Comparison of ENCODE assay signal across 15 cellular contexts in the genomic region with DNA sequence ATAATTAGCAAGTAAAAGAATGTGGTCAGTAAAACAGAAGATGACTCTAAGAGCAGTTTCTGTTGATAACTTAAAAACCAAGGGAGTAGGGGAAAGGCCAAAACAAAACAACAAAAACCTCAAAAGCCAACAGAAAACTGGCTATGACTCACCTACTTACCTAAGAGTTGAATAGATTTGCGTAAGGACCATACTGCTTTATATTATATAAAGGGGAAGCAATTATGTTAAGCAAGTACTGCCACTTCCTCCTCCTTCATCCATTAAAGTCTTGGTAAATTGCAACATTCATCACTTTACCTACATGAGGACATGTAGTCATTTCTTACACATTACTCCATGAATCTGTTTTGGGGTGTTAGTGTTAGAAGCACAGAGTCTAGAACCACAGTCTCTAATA.
"Had no signal": no experiment of that assay in that cellular context is flagged by ENCODE, and none has a peak within 500 bp of the region (broad histone marks: within the 10 kb centered on the region; RNA-seq: fewer than 3 reads in every experiment).

No MANE protein-coding gene starts in this region.

- H3K36me3 Mint-ChIP-seq: immature natural killer cell; stimulated activated memory B cell treated with anti-CD40 and anti-IgM and Interleukin-4, amounts not matched to agents 10 μg/mL and 1 μg/mL and 100 μg/mL, for 72 hours had no signal

- H3K27ac Mint-ChIP-seq: activated naive CD8-positive, alpha-beta T cell treated with anti-CD3 and anti-CD28 coated beads, Interleukin-2, amount 50 U/mL, for 24 hours; activated T-helper 1 cell treated with anti-CD3 and anti-CD28 coated beads, Interleukin-12 subunit alpha, Interleukin-12 subunit beta, Interleukin-2, Interleukin-4 antibody, amounts not matched to agents 30 ng/mL and 10 ng/mL and 1 ng/mL, durations not matched to agents 14 hours and 24 hours and 36 hours; endodermal cell; immature natural killer cell; nephron progenitor cell; stimulated activated memory B cell treated with anti-CD40 and anti-IgM and Interleukin-4, amounts not matched to agents 10 μg/mL and 1 μg/mL and 100 μg/mL, for 72 hours had no signal

- H3K27me3 Mint-ChIP-seq: activated naive CD8-positive, alpha-beta T cell treated with anti-CD3 and anti-CD28 coated beads, Interleukin-2, amount 50 U/mL, for 24 hours; stimulated activated memory B cell treated with anti-CD40 and anti-IgM and Interleukin-4, amounts not matched to agents 10 μg/mL and 1 μg/mL and 100 μg/mL, for 72 hours had no signal

- H3K9me3 Mint-ChIP-seq: activated T-helper 1 cell treated with anti-CD3 and anti-CD28 coated beads, Interleukin-12 subunit alpha, Interleukin-12 subunit beta, Interleukin-2, Interleukin-4 antibody, amounts not matched to agents 30 ng/mL and 10 ng/mL and 1 ng/mL, durations not matched to agents 14 hours and 24 hours and 36 hours; stimulated activated memory B cell treated with anti-CD40 and anti-IgM and Interleukin-4, amounts not matched to agents 10 μg/mL and 1 μg/mL and 100 μg/mL, for 72 hours had no signal

- H3K4me1 Mint-ChIP-seq: activated naive CD8-positive, alpha-beta T cell treated with anti-CD3 and anti-CD28 coated beads, Interleukin-2, amount 50 U/mL, for 24 hours; endodermal cell; immature natural killer cell; nephron progenitor cell; stimulated activated memory B cell treated with anti-CD40 and anti-IgM and Interleukin-4, amounts not matched to agents 10 μg/mL and 1 μg/mL and 100 μg/mL, for 72 hours had no signal

- DNase-seq: activated CD4-positive, CD25-positive, alpha-beta regulatory T cell treated with anti-CD3 and anti-CD28 coated beads, Interleukin-2, amount 50 U/mL, for 72 hours; activated naive CD4-positive, alpha-beta T cell; activated naive CD8-positive, alpha-beta T cell treated with anti-CD3 and anti-CD28 coated beads, Interleukin-2, amount 50 U/mL, for 24 hours; aorta; endodermal cell; erythroblast; gastrocnemius medialis; heart left ventricle; immature natural killer cell; nephron progenitor cell; occipital lobe; stimulated activated CD4-positive, alpha-beta T cell treated with anti-CD3 and anti-CD28 coated beads, Interleukin-2, amount 100 ng/mL, for 48 hours; thyroid gland had no signal

- ATAC-seq: activated naive CD8-positive, alpha-beta T cell treated with anti-CD3 and anti-CD28 coated beads, Interleukin-2, amount 50 U/mL, for 24 hours; gastrocnemius medialis; heart left ventricle; stimulated activated memory B cell treated with anti-CD40 and anti-IgM and Interleukin-4, amounts not matched to agents 10 μg/mL and 1 μg/mL and 100 μg/mL, for 72 hours had no signal

- H3K4me3 Mint-ChIP-seq: activated naive CD8-positive, alpha-beta T cell treated with anti-CD3 and anti-CD28 coated beads, Interleukin-2, amount 50 U/mL, for 24 hours; activated T-helper 1 cell treated with anti-CD3 and anti-CD28 coated beads, Interleukin-12 subunit alpha, Interleukin-12 subunit beta, Interleukin-2, Interleukin-4 antibody, amounts not matched to agents 30 ng/mL and 10 ng/mL and 1 ng/mL, durations not matched to agents 14 hours and 24 hours and 36 hours; endodermal cell; immature natural killer cell; nephron progenitor cell; stimulated activated memory B cell treated with anti-CD40 and anti-IgM and Interleukin-4, amounts not matched to agents 10 μg/mL and 1 μg/mL and 100 μg/mL, for 72 hours had no signal
